Comparison of ENCODE assay signal across 2 cellular contexts in genomic region chr11:62505112-62505783, GRCh38.
TF ChIP-seq lines count a peak whose summit lies in the region.

No MANE protein-coding gene starts in this region.

TF ChIP-seq in HEK293, 187 proteins besides CTCF, POLR2A, EP300 and RAD21 (continued from another document):
- no peak for TF ChIP-seq PRDM10 (tag by site-specific recombination; IDR thresholded peaks at IDR 0.05)
- peak; percentile 65 for TF ChIP-seq KLF1 (tag by site-specific recombination; IDR thresholded peaks at IDR 0.05)
- no peak for TF ChIP-seq ZNF658 (tag by site-specific recombination; IDR thresholded peaks at IDR 0.05)
- no peak for TF ChIP-seq ZNF514 (tag by site-specific recombination; IDR thresholded peaks at IDR 0.05)
- TF ChIP-seq ZNF660 (tag by site-specific recombination; IDR thresholded peaks at IDR 0.05) = no peak
- no peak for TF ChIP-seq ZSCAN16 (tag by site-specific recombination; IDR thresholded peaks at IDR 0.05)
- peak; percentile 62 for TF ChIP-seq ZBTB48 (tag by site-specific recombination; IDR thresholded peaks at IDR 0.05)
- no peak for TF ChIP-seq ZSCAN18 (tag by site-specific recombination; IDR thresholded peaks at IDR 0.05)
- no peak for TF ChIP-seq ZNF433 (tag by site-specific recombination; IDR thresholded peaks at IDR 0.05; ENCODE audit: low read depth)
TF ChIP-seq in HEK293: peak in this region for 2.

TF ChIP-seq in K562, 482 proteins besides CTCF, POLR2A, EP300 and RAD21 (continued from another document and continues in another):
- no peak for TF ChIP-seq ZNF609 (CRISPR knock-in tag; IDR thresholded peaks at IDR 0.05; ENCODE audit: borderline replicate concordance)
- no peak for TF ChIP-seq MTF1 (CRISPR knock-in tag; IDR thresholded peaks at IDR 0.05; ENCODE audit: borderline replicate concordance)
- peak; percentile 79 for TF ChIP-seq RFX5 (IDR thresholded peaks at IDR 0.05; ENCODE audit: low read depth, low read length)
- TF ChIP-seq RFX1 (IDR thresholded peaks at IDR 0.05) = peak; percentile 63
- TF ChIP-seq CLOCK (CRISPR knock-in tag; IDR thresholded peaks at IDR 0.05; ENCODE audit: borderline replicate concordance) = no peak
- no peak for TF ChIP-seq ZNF232 (CRISPR knock-in tag; IDR thresholded peaks at IDR 0.05)
- no peak for TF ChIP-seq MBD1 (CRISPR knock-in tag; IDR thresholded peaks at IDR 0.05)
- no peak for TF ChIP-seq PYGO2 (tag; IDR thresholded peaks at IDR 0.05)
- no peak for TF ChIP-seq ZNF41 (CRISPR knock-in tag; conservative IDR thresholded peaks at IDR 0.05)
- TF ChIP-seq FIP1L1 (IDR thresholded peaks at IDR 0.05; ENCODE audit: low read depth, low read length, poor library complexity, severe bottlenecking) = no peak
- no peak for TF ChIP-seq RERE (CRISPR knock-in tag; IDR thresholded peaks at IDR 0.05; ENCODE audit: borderline replicate concordance)
- no peak for TF ChIP-seq SP2 (IDR thresholded peaks at IDR 0.05; ENCODE audit: extremely low read depth, low read depth, low read length, poor library complexity, severe bottlenecking)
- TF ChIP-seq USF1 (CRISPR knock-in tag; IDR thresholded peaks at IDR 0.05) = 0 out of 2 replicates have a peak, but pooled peaks have one; percentile 11
- no peak for TF ChIP-seq ZNF384 (IDR thresholded peaks at IDR 0.05; ENCODE audit: low read depth, low read length)
- no peak for TF ChIP-seq CREB5 (CRISPR knock-in tag; IDR thresholded peaks at IDR 0.05)
- no peak for TF ChIP-seq PCBP2 (IDR thresholded peaks at IDR 0.05; ENCODE audit: low read depth, low read length, poor library complexity, severe bottlenecking)
- TF ChIP-seq SMARCA4 (IDR thresholded peaks at IDR 0.05) = no peak
- no peak for TF ChIP-seq BDP1 (IDR thresholded peaks at IDR 0.05; ENCODE audit: insufficient read depth, insufficient read length)
- no peak for TF ChIP-seq SMARCE1 (IDR thresholded peaks at IDR 0.05)
- TF ChIP-seq DDX20 (tag; IDR thresholded peaks at IDR 0.05; ENCODE audit: low read depth) = no peak
- peak; percentile 54 for TF ChIP-seq ZNF592 (IDR thresholded peaks at IDR 0.05)
- TF ChIP-seq GMEB1 (CRISPR knock-in tag; IDR thresholded peaks at IDR 0.05) = no peak
- no peak for TF ChIP-seq NR2C2 (CRISPR knock-in tag; IDR thresholded peaks at IDR 0.05)
- TF ChIP-seq NR2C2 (tag; IDR thresholded peaks at IDR 0.05) = no peak
- TF ChIP-seq PRPF4 (IDR thresholded peaks at IDR 0.05; ENCODE audit: insufficient read depth, low read depth, low read length, poor library complexity, severe bottlenecking) = no peak
